ENCODE assay signal across 24 cellular contexts in the genomic region with DNA sequence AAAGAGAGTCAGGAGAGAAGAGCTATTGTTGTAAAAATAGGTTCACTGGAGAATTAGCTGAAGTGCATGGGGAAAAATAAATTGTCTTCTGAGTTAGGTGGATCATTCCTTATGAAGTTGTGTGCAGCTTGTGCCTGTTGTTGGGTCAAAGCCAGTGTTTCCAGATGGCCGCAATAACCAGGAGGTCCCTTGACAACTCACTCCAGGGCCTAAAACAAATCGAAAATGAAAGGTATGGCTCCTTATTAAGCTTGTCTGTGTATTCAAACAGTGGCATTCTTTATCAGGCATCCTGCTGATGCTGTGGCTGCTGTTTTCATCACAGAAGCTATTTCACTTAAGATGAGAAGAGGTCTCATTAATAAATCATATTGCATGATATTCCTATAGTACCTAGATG.
DNase-seq lines count a peak whose midpoint lies in the region; ATAC-seq and TF ChIP-seq lines count a peak whose summit lies in the region.
"Had no signal": no experiment of that assay in that cellular context is flagged by ENCODE, and none has a peak within 500 bp of the region (broad histone marks: within the 10 kb centered on the region; RNA-seq: fewer than 3 reads in every experiment).

No MANE protein-coding gene starts in this region.

- TF ChIP-seq CTCF in upper lobe of left lung (IDR thresholded peaks at IDR 0.05) = no peak

- no peak for TF ChIP-seq POLR2A in upper lobe of left lung (IDR thresholded peaks at IDR 0.05)

- no peaks in the 10 kb centered on the region for H3K36me3 ChIP-seq in upper lobe of left lung
- H3K36me3 ChIP-seq: thoracic aorta, vagina, WERI-Rb-1 had no signal

- no peak for ATAC-seq in upper lobe of left lung (ENCODE audit: low FRiP score in 2 of 2)
- ATAC-seq: activated T-cell treated with anti-CD3 and anti-CD28 coated beads, Interleukin-2, amount 50 U/mL, for 4 hours; psoas muscle had no signal

- no peaks in the 10 kb centered on the region for H3K27me3 ChIP-seq in upper lobe of left lung
- H3K27me3 ChIP-seq: vagina had no signal

- no peaks in the 10 kb centered on the region for H3K4me1 ChIP-seq in upper lobe of left lung
- H3K4me1 ChIP-seq: psoas muscle, vagina had no signal

- H3K4me3 ChIP-seq in upper lobe of left lung = no peak overlapping the region
- H3K4me3 ChIP-seq: PC-9, psoas muscle, thoracic aorta, vagina had no signal

- peak; percentile 15 for DNase-seq in NCI-H2029 (lab: John Stamatoyannopoulos, UW)
- DNase-seq in NCI-H2029 treated with DMSO at 0.1 percent for 48 hours (lab: John Stamatoyannopoulos, UW) = no peak
- peak; percentile 72 for DNase-seq in NCI-H446 treated with DMSO at 0.1 percent for 48 hours (lab: John Stamatoyannopoulos, UW)
- peak; percentile 20 for DNase-seq in pons (ENCODE audit: low spot score)
- DNase-seq in upper lobe of left lung = no peak
- DNase-seq in activated CD8-positive, alpha-beta memory T cell treated with anti-CD3 and anti-CD28 coated beads, Interleukin-2, amount 50 U/mL, for 48 hours = no peak
- no peak for DNase-seq in iPS-NIHi7 (ENCODE audit: extremely low spot score)
- DNase-seq: activated CD4-positive, alpha-beta T cell treated with anti-CD3 and anti-CD28 coated beads, Interleukin-2, amount 10 ng/mL, durations not matched to agents 24 days and 14 days; activated T-cell treated with anti-CD3 and anti-CD28 coated beads, Interleukin-2, amount 50 U/mL, for 4 hours; CD4-positive, alpha-beta memory T cell; GDM1; kidney; naive B cell; NCI-H1092; nucleus accumbens; PC-9; psoas muscle; SHP77 treated with DMSO at 0.1 percent for 48 hours; stimulated activated naive CD4-positive, alpha-beta T cell treated with Interleukin-2 at 50 U/mL for 16 hours; T1000; WERI-Rb-1 had no signal

- TF ChIP-seq EP300 in upper lobe of left lung (IDR thresholded peaks at IDR 0.05) = no peak

- WGBS in upper lobe of left lung, 2 donors = 57 to 89% methylated on average over 2 of the region's 2 CpGs

- no peaks in the 10 kb centered on the region for H3K9me3 ChIP-seq in upper lobe of left lung
- H3K9me3 ChIP-seq: psoas muscle, thoracic aorta, vagina had no signal

- H3K27ac ChIP-seq in angular gyrus (ENCODE audit: low read depth, low read length) = peak overlapping the region; percentile 43
- H3K27ac ChIP-seq in upper lobe of left lung = no peak overlapping the region
- H3K27ac ChIP-seq: PC-9, psoas muscle, thoracic aorta, vagina, WERI-Rb-1 had no signal

Comparison
In these comparisons a context has a peak if more than half of its experiments do, and no peak if none do; other contexts are left out.
1. DNase-seq: peak in NCI-H2029 (single experiment), NCI-H446 treated with DMSO at 0.1 percent for 48 hours (single experiment) and pons (single experiment); none in NCI-H2029 treated with DMSO at 0.1 percent for 48 hours (single experiment), upper lobe of left lung (0 of 2), activated CD8-positive, alpha-beta memory T cell treated with anti-CD3 and anti-CD28 coated beads, Interleukin-2, amount 50 U/mL, for 48 hours (single experiment) and iPS-NIHi7 (single experiment).